In the genomic region with DNA sequence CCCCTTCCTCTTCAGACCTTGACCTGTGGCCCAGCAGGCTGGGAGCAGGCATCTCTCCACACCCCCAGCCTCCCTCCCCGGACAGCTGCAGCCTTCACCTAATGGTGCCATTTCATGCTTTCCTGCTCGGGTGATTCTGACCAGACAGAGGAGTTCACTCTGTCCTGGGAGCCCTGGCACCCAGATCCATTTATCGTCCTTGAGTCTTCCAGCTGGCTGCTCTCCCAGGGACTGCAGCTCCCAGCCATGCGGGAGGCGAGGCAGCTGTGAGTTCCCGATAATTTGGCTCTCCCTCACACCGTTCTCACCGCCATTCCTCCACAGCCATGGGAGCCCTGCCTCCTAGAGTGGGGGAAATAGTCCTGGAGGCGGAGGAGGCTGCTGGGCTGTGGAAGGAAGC, we compare ENCODE assay signal across 3 cellular contexts. TPM values are rescaled to one million over a fixed set of nuclear protein-coding genes. Genes with fewer than 3 reads are reported as not detected.
"Had no signal": no experiment of that assay in that cellular context is flagged by ENCODE, and none has a peak within 500 bp of the region (broad histone marks: within the 10 kb centered on the region; RNA-seq: fewer than 3 reads in every experiment).

No MANE protein-coding gene starts in this region.

RNA-seq across cellular contexts. Expression of a gene that starts 32.6 kb away (rescaled TPM):
- total RNA-seq: MCF 10A, OCI-LY7, PC-9 had no signal
